Comparison of ENCODE assay signal across 11 cellular contexts in the genomic region with DNA sequence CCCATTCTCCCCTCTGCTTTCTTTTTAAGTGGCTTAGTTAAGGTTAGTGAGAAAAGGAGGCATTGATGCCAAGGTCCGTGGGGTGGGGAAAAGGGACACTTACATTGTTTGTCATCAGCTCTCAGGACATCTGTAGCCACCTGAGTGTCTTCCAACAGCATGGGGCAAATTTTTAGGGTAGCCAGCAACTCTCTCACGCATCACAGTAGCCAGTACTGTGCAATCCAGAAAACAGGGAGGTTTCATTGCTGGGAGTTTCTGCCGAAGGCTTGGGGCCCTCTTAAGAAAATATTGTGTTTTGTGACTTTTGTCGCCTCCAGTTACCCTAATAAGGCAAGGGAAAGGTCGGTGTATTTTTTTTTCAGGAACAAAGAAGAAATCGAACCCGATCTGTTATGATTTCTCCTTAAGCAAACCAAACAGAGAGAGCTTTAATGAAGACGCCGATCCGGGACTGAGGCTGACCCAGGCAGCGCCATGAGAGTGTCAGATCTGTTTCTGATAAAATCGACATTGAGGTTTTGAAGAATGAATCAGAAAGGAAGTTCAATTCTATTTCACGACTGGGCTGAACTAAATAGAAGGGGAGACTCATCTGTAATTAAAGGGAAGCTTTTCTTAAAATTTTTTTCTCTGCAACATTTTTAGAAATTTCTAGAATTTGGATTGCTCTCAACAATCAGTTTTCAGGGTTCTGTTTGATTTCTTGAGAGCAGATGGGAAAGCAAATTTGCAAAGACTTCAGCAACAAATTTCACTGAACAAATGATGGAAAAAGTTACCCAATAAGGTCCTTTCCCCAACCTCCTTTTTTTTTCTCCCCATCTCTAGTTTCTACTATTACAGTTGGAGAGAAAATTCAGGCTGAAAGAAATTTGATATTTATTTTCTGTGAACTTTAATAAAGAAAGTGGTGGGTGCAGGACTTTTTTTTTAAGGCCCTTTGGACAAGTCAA.
DNase-seq lines count a peak whose midpoint lies in the region; ATAC-seq and TF ChIP-seq lines count a peak whose summit lies in the region.
"Had no signal": no experiment of that assay in that cellular context is flagged by ENCODE, and none has a peak within 500 bp of the region (broad histone marks: within the 10 kb centered on the region; RNA-seq: fewer than 3 reads in every experiment).

No MANE protein-coding gene starts in this region.

- ATAC-seq in heart left ventricle: no peak
- no peak for ATAC-seq in HG03565 (IDR thresholded peaks at IDR 0.05; ENCODE audit: unreplicated experiment)
- ATAC-seq: activated CD8-positive, alpha-beta memory T cell treated with anti-CD3 and anti-CD28 coated beads, Interleukin-2, amount 10 ng/mL, durations not matched to agents 7 days and 5 days; K562 had no signal

- 65 to 71% (median 67%) methylated on average over 13 of the region's 13 CpGs for WGBS in heart left ventricle, 4 donors

- peak; percentile 83 for DNase-seq in ELR (ENCODE audit: low read depth)
- no peak for DNase-seq in SJCRH30
- DNase-seq in fibroblast of gingiva (ENCODE audit: low read depth): peak; percentile 43
- DNase-seq in retinal pigment epithelial cell (ENCODE audit: low read depth): no peak
- DNase-seq in heart left ventricle: no peak
- DNase-seq in stimulated activated naive CD4-positive, alpha-beta T cell (lab: John Stamatoyannopoulos, UW): no peak
- no peak for DNase-seq in anterior cingulate cortex (lab: John Stamatoyannopoulos, UW)
- DNase-seq: activated CD8-positive, alpha-beta memory T cell treated with anti-CD3 and anti-CD28 coated beads, Interleukin-2, amount 10 ng/mL, durations not matched to agents 7 days and 5 days; RPMI8226 had no signal

- H3K4me1 ChIP-seq in SJCRH30 (peaks cover 21% of the 10 kb centered on the region), heart left ventricle (no peaks in the 10 kb centered on the region)

- intact Hi-C loops in heart left ventricle (cut with DNase I): no loop called here

- peak overlapping the region; percentile 25 for H3K4me3 ChIP-seq in SJCRH30
- H3K4me3 ChIP-seq in retinal pigment epithelial cell (ENCODE audit: low read length): peak overlapping the region; percentile 15
- H3K4me3 ChIP-seq in heart left ventricle: no peak overlapping the region
- H3K4me3 ChIP-seq: K562 had no signal

- H3K27ac ChIP-seq in SJCRH30: no peak overlapping the region
- H3K27ac ChIP-seq in heart left ventricle: no peak overlapping the region

- 0 out of 2 replicates have a peak, but pooled peaks cover 12% of the 10 kb centered on the region for H3K9me3 ChIP-seq in SJCRH30 (replicated peaks)
- peaks cover 0 to 15% (median 4%) of the 10 kb centered on the region in 12 donors for H3K9me3 ChIP-seq in heart left ventricle

- H3K36me3 ChIP-seq in SJCRH30: no peaks in the 10 kb centered on the region
- no peaks in the 10 kb centered on the region for H3K36me3 ChIP-seq in heart left ventricle

- H3K27me3 ChIP-seq in SJCRH30: no peaks in the 10 kb centered on the region
- H3K27me3 ChIP-seq in heart left ventricle: peaks cover 0 to 8% (median 0%) of the 10 kb centered on the region in 9 donors

- no peak for TF ChIP-seq POLR2A in heart left ventricle (IDR thresholded peaks at IDR 0.05)

- TF ChIP-seq CTCF in retinal pigment epithelial cell (conservative IDR thresholded peaks at IDR 0.05; ENCODE audit: low read depth, low read length) (no peak), heart left ventricle (IDR thresholded peaks at IDR 0.05) (no peak)

Comparison
In these comparisons a context has a peak if more than half of its experiments do, and no peak if none do; other contexts are left out.
1. DNase-seq: peak in ELR (single experiment) and fibroblast of gingiva (single experiment); none in SJCRH30 (0 of 2), retinal pigment epithelial cell (single experiment), heart left ventricle (0 of 5), stimulated activated naive CD4-positive, alpha-beta T cell (0 of 6) and anterior cingulate cortex (0 of 58).
2. H3K4me3 ChIP-seq: peak in SJCRH30 (single experiment) and retinal pigment epithelial cell (single experiment); none in heart left ventricle (0 of 12).